ENCODE assay signal across 23 cellular contexts in genomic region chr7:42197391-42197790, GRCh38. TPM values are rescaled to one million over a fixed set of nuclear protein-coding genes. Genes with fewer than 3 reads are reported as not detected.
DNase-seq lines count a peak whose midpoint lies in the region; TF ChIP-seq lines count a peak whose summit lies in the region.
"Had no signal": no experiment of that assay in that cellular context is flagged by ENCODE, and none has a peak within 500 bp of the region (broad histone marks: within the 10 kb centered on the region; RNA-seq: fewer than 3 reads in every experiment).

No MANE protein-coding gene starts in this region.

- H3K36me3 ChIP-seq in BJ (ENCODE audit: control insufficient read depth, insufficient read depth, low read length) (no peaks in the 10 kb centered on the region), MG63 (no peaks in the 10 kb centered on the region)
- H3K36me3 ChIP-seq: heart right ventricle, tibial artery, WERI-Rb-1 had no signal

- H3K9me3 Mint-ChIP-seq in mesothelial cell of epicardium: no peaks in the 10 kb centered on the region
- H3K9me3 Mint-ChIP-seq: activated CD4-positive, alpha-beta memory T cell treated with anti-CD3 and anti-CD28 coated beads for 36 hours; activated T-cell treated with anti-CD3 and anti-CD28 coated beads, Interleukin-2, amount 50 U/mL, for 4 hours; nephron had no signal

- H3K4me3 ChIP-seq in BJ (ENCODE audit: low read depth, low read length) (no peak overlapping the region), epithelial cell of esophagus (ENCODE audit: low read length) (no peak overlapping the region), MG63 (no peak overlapping the region)
- H3K4me3 ChIP-seq: A549, body of pancreas, heart right ventricle, tibial artery had no signal

- H3K4me1 Mint-ChIP-seq in mesothelial cell of epicardium: peaks cover 60% of the 10 kb centered on the region

- POLR2A ChIA-PET in BJ (lab: Charles Lee): no interaction called here
- POLR2A ChIA-PET in RWPE1 (lab: Yijun Ruan, JAX; ENCODE audit: low non-redundant PET): no interaction called here

- no peak overlapping the region for H3K4me3 Mint-ChIP-seq in mesothelial cell of epicardium
- H3K4me3 Mint-ChIP-seq: activated CD4-positive, alpha-beta memory T cell treated with anti-CD3 and anti-CD28 coated beads for 36 hours; activated T-cell treated with anti-CD3 and anti-CD28 coated beads, Interleukin-2, amount 50 U/mL, for 4 hours; nephron; stimulated activated memory B cell treated with anti-CD40 and anti-IgM and Interleukin-4, amounts not matched to agents 10 μg/mL and 1 μg/mL and 100 μg/mL, for 72 hours had no signal

- H3K27me3 Mint-ChIP-seq in mesothelial cell of epicardium (ENCODE audit: low read depth): no peaks in the 10 kb centered on the region
- H3K27me3 Mint-ChIP-seq: activated CD4-positive, alpha-beta memory T cell treated with anti-CD3 and anti-CD28 coated beads for 36 hours; stimulated activated memory B cell treated with anti-CD40 and anti-IgM and Interleukin-4, amounts not matched to agents 10 μg/mL and 1 μg/mL and 100 μg/mL, for 72 hours had no signal

- DNase-seq in BJ (ENCODE audit: low read depth): peak; percentile 48
- no peak for DNase-seq in RWPE1 (ENCODE audit: low spot score)
- peak; percentile 40 for DNase-seq in epithelial cell of esophagus (ENCODE audit: low read depth)
- no peak for DNase-seq in mesothelial cell of epicardium (ENCODE audit: low spot score in 2 of 2, unreplicated experiment in 2 of 2)
- no peak for DNase-seq in T-helper 9 cell
- no peak for DNase-seq in MG63
- no peak for DNase-seq in hippocampal formation (lab: John Stamatoyannopoulos, UW)
- DNase-seq in stimulated activated CD4-positive, alpha-beta T cell treated with anti-CD3 and anti-CD28 coated beads, Interleukin-2, amount 100 ng/mL, for 48 hours: no peak
- DNase-seq: activated CD4-positive, alpha-beta memory T cell treated with anti-CD3 and anti-CD28 coated beads for 36 hours; activated naive CD4-positive, alpha-beta T cell treated with anti-CD3 and anti-CD28 coated beads, Interleukin-2, amount 50 U/mL, for 16 hours; activated T-cell treated with anti-CD3 and anti-CD28 coated beads, Interleukin-2, amount 50 U/mL, for 4 hours; body of pancreas; DMS53; heart right ventricle; MM.1S; NCI-H1694 treated with DMSO at 0.1 percent for 48 hours; NCI-H446; tibial artery; WERI-Rb-1 had no signal

- H3K36me3 Mint-ChIP-seq in mesothelial cell of epicardium: peaks cover 8% of the 10 kb centered on the region
- H3K36me3 Mint-ChIP-seq: activated CD4-positive, alpha-beta memory T cell treated with anti-CD3 and anti-CD28 coated beads for 36 hours; stimulated activated memory B cell treated with anti-CD40 and anti-IgM and Interleukin-4, amounts not matched to agents 10 μg/mL and 1 μg/mL and 100 μg/mL, for 72 hours had no signal

- H3K27me3 ChIP-seq in BJ (ENCODE audit: control insufficient read depth, insufficient read depth, low read length) (no peaks in the 10 kb centered on the region), MG63 (no peaks in the 10 kb centered on the region)
- H3K27me3 ChIP-seq: body of pancreas, heart right ventricle, tibial artery had no signal

- CTCF ChIA-PET in BJ (lab: Yijun Ruan, JAX): no interaction called here
- CTCF ChIA-PET in RWPE1 (lab: Yijun Ruan, JAX): interaction anchor here (0.8 kb wide), 1 partner anchor 10 kb away, joined by 3 read pairs; no protein-coding TSS in a partner anchor

- TF ChIP-seq CTCF in BJ (IDR thresholded peaks at IDR 0.05; ENCODE audit: insufficient read depth, low read depth, low read length) (no peak), RWPE1 (conservative IDR thresholded peaks at IDR 0.05; ENCODE audit: low read depth) (no peak), epithelial cell of esophagus (IDR thresholded peaks at IDR 0.05; ENCODE audit: insufficient read depth, low read depth, low read length, missing control alignments) (no peak), mesothelial cell of epicardium (IDR thresholded peaks at IDR 0.05; ENCODE audit: unreplicated experiment) (no peak)

- H3K27ac ChIP-seq in RWPE1: peak overlapping the region; percentile 81
- H3K27ac ChIP-seq: A549, body of pancreas, heart right ventricle, tibial artery, WERI-Rb-1 had no signal

- peak overlapping the region; percentile 18 for H3K27ac Mint-ChIP-seq in mesothelial cell of epicardium
- H3K27ac Mint-ChIP-seq: activated CD4-positive, alpha-beta memory T cell treated with anti-CD3 and anti-CD28 coated beads for 36 hours; stimulated activated memory B cell treated with anti-CD40 and anti-IgM and Interleukin-4, amounts not matched to agents 10 μg/mL and 1 μg/mL and 100 μg/mL, for 72 hours had no signal

- H3K9me3 ChIP-seq in MG63: no peaks in the 10 kb centered on the region
- H3K9me3 ChIP-seq: A549, body of pancreas, heart right ventricle, tibial artery had no signal

RNA-seq across cellular contexts. Expression of gene GLI3, which starts 39.6 kb away (rescaled TPM):
- 4.4 and 5.1 TPM in 2 replicates for polyA plus RNA-seq in BJ (2011; rRNA removed)
- polyA minus RNA-seq in BJ (2011; rRNA and poly(A)+ RNA removed): 9.5 and 12.8 TPM in 2 replicates
- total RNA-seq in mesothelial cell of epicardium: 122 to 126 TPM (median 122 TPM) in 3 replicates
- 0.10 and 0.59 TPM in 2 replicates for total RNA-seq in MG63 (2014; rRNA removed; shearing (Covaris generic); ENCODE audit: low replicate concordance)
- total RNA-seq: HepG2 had no signal
- polyA plus RNA-seq: HepG2 had no signal

Comparison
In these comparisons a context has a peak if more than half of its experiments do, and no peak if none do; other contexts are left out.
1. DNase-seq: peak in BJ (single experiment) and epithelial cell of esophagus (single experiment); none in RWPE1 (single experiment), mesothelial cell of epicardium (0 of 2), T-helper 9 cell (single experiment), MG63 (single experiment), hippocampal formation (0 of 2) and stimulated activated CD4-positive, alpha-beta T cell treated with anti-CD3 and anti-CD28 coated beads, Interleukin-2, amount 100 ng/mL, for 48 hours (0 of 2).
2. RNA of gene GLI3, which starts 39.6 kb away (total RNA-seq): 122 to 126 TPM in mesothelial cell of epicardium; 0.10 to 0.59 TPM in MG63; every median in the first group is over 10 times any median in the second.